In the genomic region with DNA sequence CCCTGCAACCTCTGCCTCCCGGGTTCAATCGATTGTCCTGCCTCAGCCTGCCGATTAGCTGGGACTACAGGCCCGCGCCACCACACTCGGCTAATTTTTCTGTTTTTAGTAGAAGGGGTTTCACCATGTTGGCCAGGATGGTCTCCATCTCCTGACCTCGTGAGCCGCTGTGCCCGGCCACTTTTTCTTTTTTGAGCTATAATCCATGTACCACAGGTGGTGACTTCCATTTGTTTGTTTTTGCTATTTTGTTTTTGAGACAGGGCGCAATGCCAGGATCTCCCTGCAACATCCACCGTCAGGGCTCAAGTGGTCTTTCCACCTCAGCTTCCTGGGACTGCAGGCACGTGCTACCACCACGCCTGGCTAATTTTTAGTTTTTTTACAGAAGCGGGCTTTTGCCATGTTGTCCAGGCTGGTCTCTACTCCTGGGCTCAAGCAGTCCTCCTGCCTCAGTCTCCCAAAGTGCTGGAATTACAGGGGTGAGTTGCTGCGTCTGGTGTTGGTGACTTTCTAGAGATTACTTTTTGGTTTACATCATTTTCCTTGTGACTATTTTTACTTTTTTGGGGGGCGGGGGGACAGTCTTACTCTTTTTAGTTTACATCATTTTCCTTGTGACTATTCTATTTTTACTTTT, we compare ENCODE assay signal across 8 cellular contexts. TPM values are rescaled to one million over a fixed set of nuclear protein-coding genes. Genes with fewer than 3 reads are reported as not detected.
A peak's percentile ranks its signal among the peaks of the same experiment; 100 is the strongest.
DNase-seq lines count a peak whose midpoint lies in the region; ATAC-seq, FAIRE-seq and TF ChIP-seq lines count a peak whose summit lies in the region.

No MANE protein-coding gene starts in this region.

- H3K27me3 ChIP-seq in body of pancreas: no peaks in the 10 kb centered on the region

- intact Hi-C loops in body of pancreas (cut with DNase I): no loop called here

- ATAC-seq in A549 (no peak), body of pancreas (no peak), HG03045 (IDR thresholded peaks at IDR 0.05; ENCODE audit: unreplicated experiment) (no peak)

- H3K4me1 ChIP-seq in A549 (peaks cover 28% of the 10 kb centered on the region; the same call in 2 of the 3 replicates), body of pancreas (peaks cover 56% of the 10 kb centered on the region), mesodermal cell (ENCODE audit: control insufficient read depth, insufficient read depth, low read length, poor library complexity, severe bottlenecking) (peaks cover 3% of the 10 kb centered on the region)

- H3K27ac ChIP-seq in A549 (peak overlapping the region; percentile 99 to 100), body of pancreas (peak overlapping the region in 3 of 4 donors; percentile 80 to 95 (median 92)), mesodermal cell (ENCODE audit: low read depth, low read length, severe bottlenecking) (peak overlapping the region; percentile 66)

- POLR2A ChIA-PET in A549 (lab: Yijun Ruan, JAX): interaction anchor here (1.0 to 2.1 kb wide), 2 partner anchors 9 to 136 kb away, joined by 9 to 11 read pairs; a partner anchor contains a TSS

- no peak for FAIRE-seq in A549 (lab: Jason Lieb, UNC)

- CTCF ChIA-PET in A549 (lab: Yijun Ruan, JAX): interaction anchor here (1.2 kb wide), 1 partner anchor 44 kb away, joined by 3 read pairs; no protein-coding TSS in a partner anchor

- no peak for TF ChIP-seq POLR2A in A549 (IDR thresholded peaks at IDR 0.05; ENCODE audit: low read length)
- no peak for TF ChIP-seq POLR2A in body of pancreas (IDR thresholded peaks at IDR 0.05)

- H3K36me3 ChIP-seq in body of pancreas (replicated peaks in 1 of 2; ENCODE audit: insufficient read depth in 1 of 2, low read depth in 2 of 2): peaks cover 12 to 15% of the 10 kb centered on the region in 2 donors
- H3K36me3 ChIP-seq in mesodermal cell (ENCODE audit: control insufficient read depth, insufficient read depth, low read length): peaks cover 55% of the 10 kb centered on the region

- WGBS in A549 (ENCODE audit: missing lambda C conversion rate): under 1% methylated on average over 16 of the region's 16 CpGs
- 10 to 11% methylated on average over 16 of the region's 16 CpGs for WGBS in body of pancreas, 2 donors
- WGBS in mesodermal cell (ENCODE audit: insufficient coverage in 2 of 2), 2 experiments: 1 to 2% methylated on average over 8 to 14 of the region's 16 CpGs

- H3K9me3 ChIP-seq in A549 (no peaks in the 10 kb centered on the region), body of pancreas (no peaks in the 10 kb centered on the region), mesodermal cell (ENCODE audit: control insufficient read depth, low read length) (no peaks in the 10 kb centered on the region)

- TF ChIP-seq RAD21 in A549 (conservative IDR thresholded peaks at IDR 0.05 in 1 of 2, IDR thresholded peaks at IDR 0.05 in 1 of 2): no peak

- DNase-seq in A549 (ENCODE audit: low read depth in 1 of 2, low spot score in 1 of 2) (no peak), HT-29 (ENCODE audit: low spot score) (peak; percentile 1), body of pancreas (no peak), dermis blood vessel endothelial cell (no peak), GF-D8 (lab: John Stamatoyannopoulos, UW) (no peak), DMS114 treated with DMSO at 0.1 percent for 48 hours (lab: John Stamatoyannopoulos, UW; ENCODE audit: unreplicated experiment) (no peak)

- TF ChIP-seq EP300 in A549 (IDR thresholded peaks at IDR 0.05): no peak

- H3K4me2 ChIP-seq in A549: peak overlapping the region; percentile 99

- TF ChIP-seq CTCF in A549 (IDR thresholded peaks at IDR 0.05) (no peak), body of pancreas (IDR thresholded peaks at IDR 0.05) (no peak)

- peak overlapping the region; percentile 99 for H3K4me3 ChIP-seq in A549
- no peak overlapping the region for H3K4me3 ChIP-seq in body of pancreas
- H3K4me3 ChIP-seq in mesodermal cell (ENCODE audit: extremely low read depth, insufficient read depth, low read length, poor library complexity, severe bottlenecking): peak overlapping the region; percentile 90

TF ChIP-seq in A549, 52 proteins besides CTCF, POLR2A, EP300 and RAD21 (continues in another document):
- no peak for TF ChIP-seq FOSL2 (IDR thresholded peaks at IDR 0.05)
- no peak for TF ChIP-seq FOSL2 (CRISPR knock-in tag; IDR thresholded peaks at IDR 0.05)
- no peak for TF ChIP-seq CEBPB (IDR thresholded peaks at IDR 0.05)
- TF ChIP-seq CBX2 (IDR thresholded peaks at IDR 0.05; ENCODE audit: borderline replicate concordance, low read depth): no peak
- TF ChIP-seq TP53 (CRISPR knock-in tag; IDR thresholded peaks at IDR 0.05): no peak
- TF ChIP-seq, protein P1, sequence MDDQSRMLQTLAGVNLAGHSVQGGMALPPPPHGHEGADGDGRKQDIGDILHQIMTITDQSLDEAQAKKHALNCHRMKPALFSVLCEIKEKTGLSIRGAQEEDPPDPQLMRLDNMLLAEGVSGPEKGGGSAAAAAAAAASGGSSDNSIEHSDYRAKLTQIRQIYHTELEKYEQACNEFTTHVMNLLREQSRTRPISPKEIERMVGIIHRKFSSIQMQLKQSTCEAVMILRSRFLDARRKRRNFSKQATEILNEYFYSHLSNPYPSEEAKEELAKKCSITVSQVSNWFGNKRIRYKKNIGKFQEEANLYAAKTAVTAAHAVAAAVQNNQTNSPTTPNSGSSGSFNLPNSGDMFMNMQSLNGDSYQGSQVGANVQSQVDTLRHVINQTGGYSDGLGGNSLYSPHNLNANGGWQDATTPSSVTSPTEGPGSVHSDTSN (IDR thresholded peaks at IDR 0.05): no peak
- no peak for TF ChIP-seq POLR2AphosphoS2 (conservative IDR thresholded peaks at IDR 0.05; ENCODE audit: low read length)
- no peak; a peak in 1 of 5 replicates for TF ChIP-seq JUN (IDR thresholded peaks at IDR 0.05)
- no peak for TF ChIP-seq NPAS2 (CRISPR knock-in tag; IDR thresholded peaks at IDR 0.05; ENCODE audit: borderline replicate concordance)
- TF ChIP-seq HEYL (CRISPR knock-in tag; IDR thresholded peaks at IDR 0.05): no peak
- TF ChIP-seq, protein P2, sequence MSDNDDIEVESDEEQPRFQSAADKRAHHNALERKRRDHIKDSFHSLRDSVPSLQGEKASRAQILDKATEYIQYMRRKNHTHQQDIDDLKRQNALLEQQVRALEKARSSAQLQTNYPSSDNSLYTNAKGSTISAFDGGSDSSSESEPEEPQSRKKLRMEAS (IDR thresholded peaks at IDR 0.05): no peak; the same call in 1 of the 2 replicates

RNA-seq across cellular contexts. Expression of a gene that starts 8.6 kb away (rescaled TPM):
- polyA plus RNA-seq in A549 (2011; rRNA removed) (52.7 and 70.6 TPM in 2 replicates), A549 (2017; fragmentation: RNase III; extraction: RNeasy Plus Mini Kit Qiagen cat#74134 plus additional on column Dnase treatment) (56.7 to 125 TPM (median 98.6 TPM) in 3 replicates)
- polyA plus RNA-seq in A549 (2012; cell fraction: cytosol; rRNA removed): 142 and 160 TPM in 2 replicates
- 253 and 414 TPM in 2 replicates for polyA plus RNA-seq in A549 (2012; cell fraction: nucleus; rRNA removed)
- polyA minus RNA-seq in A549 (2011; rRNA and poly(A)+ RNA removed): 59.4 and 75.7 TPM in 2 replicates
- 655 TPM in 2 replicates for total RNA-seq in HT-29 (2014; rRNA removed; shearing (Covaris generic))
- total RNA-seq in body of pancreas (100 to 1,000 TPM in 1 of 2 donors, 10 to 100 TPM in 1; 87.0 to 131 TPM), dermis blood vessel endothelial cell (68.8 and 71.5 TPM in 2 replicates)
- 42.1 TPM for polyA plus RNA-seq in mesodermal cell (2013, experiment 1 of 2)
- polyA plus RNA-seq in mesodermal cell (2013, experiment 2 of 2): 32.1 TPM

RNA-seq across cellular contexts. Expression of a gene that starts 20.8 kb away (rescaled TPM):
- polyA plus RNA-seq in A549 (2011; rRNA removed) (88.2 and 122 TPM in 2 replicates), A549 (2017; fragmentation: RNase III; extraction: RNeasy Plus Mini Kit Qiagen cat#74134 plus additional on column Dnase treatment) (129 to 204 TPM (median 194 TPM) in 3 replicates)
- polyA plus RNA-seq in A549 (2012; cell fraction: cytosol; rRNA removed): 373 and 433 TPM in 2 replicates
- 595 and 923 TPM in 2 replicates for polyA plus RNA-seq in A549 (2012; cell fraction: nucleus; rRNA removed)
- 70.9 and 89.7 TPM in 2 replicates for polyA minus RNA-seq in A549 (2011; rRNA and poly(A)+ RNA removed)
- total RNA-seq in HT-29 (2014; rRNA removed; shearing (Covaris generic)): 379 and 403 TPM in 2 replicates
- total RNA-seq in body of pancreas (10 to 100 TPM; 70.9 to 92.1 TPM), dermis blood vessel endothelial cell (139 and 155 TPM in 2 replicates)
- 43.6 TPM for polyA plus RNA-seq in mesodermal cell (2013, experiment 1 of 2)
- polyA plus RNA-seq in mesodermal cell (2013, experiment 2 of 2): 36.9 TPM

RNA-seq across cellular contexts. Expression of a gene that starts 21.1 kb away (rescaled TPM):
- polyA plus RNA-seq in A549 (2011; rRNA removed) (1.2 and 1.6 TPM in 2 replicates), A549 (2017; fragmentation: RNase III; extraction: RNeasy Plus Mini Kit Qiagen cat#74134 plus additional on column Dnase treatment) (1.2 to 1.7 TPM (median 1.4 TPM) in 3 replicates)
- polyA plus RNA-seq in A549 (2012; cell fraction: cytosol; rRNA removed): 0.67 and 0.70 TPM in 2 replicates
- 0.50 and 0.70 TPM in 2 replicates for polyA plus RNA-seq in A549 (2012; cell fraction: nucleus; rRNA removed)
- 1.4 and 1.6 TPM in 2 replicates for polyA minus RNA-seq in A549 (2011; rRNA and poly(A)+ RNA removed)
- 0.64 and 1.3 TPM in 2 replicates for total RNA-seq in HT-29 (2014; rRNA removed; shearing (Covaris generic))
- total RNA-seq in body of pancreas (1 to 10 TPM in 1 of 2 donors, under 1 TPM in 1; 0.33 to 1.0 TPM), dermis blood vessel endothelial cell (0.51 and 0.85 TPM in 2 replicates)
- 1.9 TPM for polyA plus RNA-seq in mesodermal cell (2013, experiment 1 of 2)
- polyA plus RNA-seq in mesodermal cell (2013, experiment 2 of 2): 1.4 TPM

RNA-seq across cellular contexts. Expression of a gene that starts 26.5 kb away (rescaled TPM):
- polyA plus RNA-seq in A549 (2011; rRNA removed) (15.8 and 20.6 TPM in 2 replicates), A549 (2017; fragmentation: RNase III; extraction: RNeasy Plus Mini Kit Qiagen cat#74134 plus additional on column Dnase treatment) (12.8 to 19.2 TPM (median 16.0 TPM) in 3 replicates)
- 14.4 and 16.9 TPM in 2 replicates for polyA plus RNA-seq in A549 (2012; cell fraction: cytosol; rRNA removed)
- polyA plus RNA-seq in A549 (2012; cell fraction: nucleus; rRNA removed): 18.6 and 20.0 TPM in 2 replicates
- 13.0 and 16.0 TPM in 2 replicates for polyA minus RNA-seq in A549 (2011; rRNA and poly(A)+ RNA removed)
- 82.3 and 87.1 TPM in 2 replicates for total RNA-seq in HT-29 (2014; rRNA removed; shearing (Covaris generic))
- total RNA-seq in body of pancreas (10 to 100 TPM; 29.3 to 30.6 TPM), dermis blood vessel endothelial cell (66.8 and 78.1 TPM in 2 replicates)
- polyA plus RNA-seq in mesodermal cell (2013, experiment 1 of 2): 70.0 TPM
- 60.5 TPM for polyA plus RNA-seq in mesodermal cell (2013, experiment 2 of 2)

RNA-seq across cellular contexts. Expression of a gene that starts 29.4 kb away (rescaled TPM):
- polyA plus RNA-seq in A549 (2011; rRNA removed) (54.7 and 73.8 TPM in 2 replicates), A549 (2017; fragmentation: RNase III; extraction: RNeasy Plus Mini Kit Qiagen cat#74134 plus additional on column Dnase treatment) (58.9 to 65.3 TPM (median 59.6 TPM) in 3 replicates)
- 93.2 and 93.8 TPM in 2 replicates for polyA plus RNA-seq in A549 (2012; cell fraction: cytosol; rRNA removed)
- polyA plus RNA-seq in A549 (2012; cell fraction: nucleus; rRNA removed): 45.7 and 47.3 TPM in 2 replicates
- 49.2 and 60.8 TPM in 2 replicates for polyA minus RNA-seq in A549 (2011; rRNA and poly(A)+ RNA removed)
- total RNA-seq in HT-29 (2014; rRNA removed; shearing (Covaris generic)): 77.4 and 93.6 TPM in 2 replicates
- total RNA-seq in body of pancreas (10 to 100 TPM; 21.0 to 22.4 TPM), dermis blood vessel endothelial cell (32.0 and 36.9 TPM in 2 replicates)
- polyA plus RNA-seq in mesodermal cell (2013, experiment 1 of 2): 108 TPM
- 96.7 TPM for polyA plus RNA-seq in mesodermal cell (2013, experiment 2 of 2)

Comparison
In these comparisons a context has a peak if more than half of its experiments do, and no peak if none do; other contexts are left out.
1. H3K4me3 ChIP-seq: peak in A549 (single experiment) and mesodermal cell (single experiment); none in body of pancreas (0 of 2).
2. Peak in every context shown above with its lines, with median percentiles within 50 percentile points of each other: H3K27ac ChIP-seq.